ENCODE assay signal across 1 cellular context in the genomic region with DNA sequence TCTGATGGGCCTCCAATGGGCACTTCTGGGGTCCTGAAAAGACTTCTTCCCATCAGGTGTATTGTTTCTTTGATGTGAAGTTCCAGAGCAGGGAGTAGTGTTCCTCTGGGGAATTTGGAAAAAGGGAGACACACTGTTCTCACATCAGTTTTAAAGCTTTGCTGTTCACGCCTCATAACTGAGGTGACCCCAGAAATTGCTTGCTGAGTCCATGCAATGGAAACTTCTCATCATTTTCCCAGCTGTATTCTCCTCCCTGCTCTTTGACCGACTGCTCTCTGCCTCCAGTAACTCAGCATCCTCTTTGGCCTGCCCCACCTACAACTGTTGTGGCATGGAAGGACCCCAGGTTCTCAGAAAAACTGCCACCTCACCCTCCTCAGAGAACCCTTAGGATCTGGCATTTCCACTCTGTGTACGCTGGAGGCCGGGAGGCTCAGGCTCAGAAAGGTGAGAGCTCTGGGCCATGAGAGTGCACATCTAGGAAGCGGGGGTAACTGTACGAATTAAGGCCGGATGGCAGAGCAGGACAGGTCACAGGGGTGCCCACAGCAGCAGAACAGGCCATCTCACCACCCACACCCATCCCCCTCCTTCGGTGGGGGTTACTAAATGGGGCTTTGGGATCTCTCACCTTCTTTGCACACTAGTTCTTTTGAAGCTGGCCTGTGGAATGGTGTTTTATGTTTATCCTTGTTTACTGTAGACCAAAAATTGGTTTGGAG.
TF ChIP-seq lines count a peak whose summit lies in the region.

No MANE protein-coding gene starts in this region.

TF ChIP-seq in SK-N-SH, 30 proteins besides CTCF, POLR2A, EP300 and RAD21 (continued from another document):
- TF ChIP-seq, protein P1, sequence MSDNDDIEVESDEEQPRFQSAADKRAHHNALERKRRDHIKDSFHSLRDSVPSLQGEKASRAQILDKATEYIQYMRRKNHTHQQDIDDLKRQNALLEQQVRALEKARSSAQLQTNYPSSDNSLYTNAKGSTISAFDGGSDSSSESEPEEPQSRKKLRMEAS (IDR thresholded peaks at IDR 0.05; ENCODE audit: low read depth): no peak
- TF ChIP-seq, protein P2, sequence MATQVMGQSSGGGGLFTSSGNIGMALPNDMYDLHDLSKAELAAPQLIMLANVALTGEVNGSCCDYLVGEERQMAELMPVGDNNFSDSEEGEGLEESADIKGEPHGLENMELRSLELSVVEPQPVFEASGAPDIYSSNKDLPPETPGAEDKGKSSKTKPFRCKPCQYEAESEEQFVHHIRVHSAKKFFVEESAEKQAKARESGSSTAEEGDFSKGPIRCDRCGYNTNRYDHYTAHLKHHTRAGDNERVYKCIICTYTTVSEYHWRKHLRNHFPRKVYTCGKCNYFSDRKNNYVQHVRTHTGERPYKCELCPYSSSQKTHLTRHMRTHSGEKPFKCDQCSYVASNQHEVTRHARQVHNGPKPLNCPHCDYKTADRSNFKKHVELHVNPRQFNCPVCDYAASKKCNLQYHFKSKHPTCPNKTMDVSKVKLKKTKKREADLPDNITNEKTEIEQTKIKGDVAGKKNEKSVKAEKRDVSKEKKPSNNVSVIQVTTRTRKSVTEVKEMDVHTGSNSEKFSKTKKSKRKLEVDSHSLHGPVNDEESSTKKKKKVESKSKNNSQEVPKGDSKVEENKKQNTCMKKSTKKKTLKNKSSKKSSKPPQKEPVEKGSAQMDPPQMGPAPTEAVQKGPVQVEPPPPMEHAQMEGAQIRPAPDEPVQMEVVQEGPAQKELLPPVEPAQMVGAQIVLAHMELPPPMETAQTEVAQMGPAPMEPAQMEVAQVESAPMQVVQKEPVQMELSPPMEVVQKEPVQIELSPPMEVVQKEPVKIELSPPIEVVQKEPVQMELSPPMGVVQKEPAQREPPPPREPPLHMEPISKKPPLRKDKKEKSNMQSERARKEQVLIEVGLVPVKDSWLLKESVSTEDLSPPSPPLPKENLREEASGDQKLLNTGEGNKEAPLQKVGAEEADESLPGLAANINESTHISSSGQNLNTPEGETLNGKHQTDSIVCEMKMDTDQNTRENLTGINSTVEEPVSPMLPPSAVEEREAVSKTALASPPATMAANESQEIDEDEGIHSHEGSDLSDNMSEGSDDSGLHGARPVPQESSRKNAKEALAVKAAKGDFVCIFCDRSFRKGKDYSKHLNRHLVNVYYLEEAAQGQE (IDR thresholded peaks at IDR 0.05; ENCODE audit: low read depth, low read length): no peak
- TF ChIP-seq NRF1 (IDR thresholded peaks at IDR 0.05; ENCODE audit: low read depth, low read length) (no peak), EZH2phosphoT487 (IDR thresholded peaks at IDR 0.05; ENCODE audit: borderline replicate concordance, low read depth) (no peak)
